Comparison of ENCODE assay signal across 22 cellular contexts in genomic region chr9:128211551-128212281, GRCh38. TPM values are rescaled to one million over a fixed set of nuclear protein-coding genes. Genes with fewer than 3 reads are reported as not detected.
DNase-seq lines count a peak whose midpoint lies in the region; ATAC-seq, FAIRE-seq and TF ChIP-seq lines count a peak whose summit lies in the region.
"Had no signal": no experiment of that assay in that cellular context is flagged by ENCODE, and none has a peak within 500 bp of the region (broad histone marks: within the 10 kb centered on the region; RNA-seq: fewer than 3 reads in every experiment).

No MANE protein-coding gene starts in this region.

- ATAC-seq in HepG2, result peak; percentile 13; the same call in 1 of the 3 replicates
- no peak for ATAC-seq in stimulated activated effector memory CD8-positive, alpha-beta T cell treated with anti-CD3 and anti-CD28 coated beads, Interleukin-12 subunit alpha, Interleukin-12 subunit beta, amount 100 ng/mL, for 72 hours

- peak overlapping the region; percentile 31 for H3K4me3 Mint-ChIP-seq in chondrocyte (ENCODE audit: unreplicated experiment)
- H3K4me3 Mint-ChIP-seq in stimulated activated effector memory CD8-positive, alpha-beta T cell treated with anti-CD3 and anti-CD28 coated beads, Interleukin-12 subunit alpha, Interleukin-12 subunit beta, amount 100 ng/mL, for 72 hours, result no peak overlapping the region
- H3K4me3 Mint-ChIP-seq: T-helper 1 cell treated with Interleukin-12 subunit alpha and Interleukin-12 subunit beta and Interleukin-4 antibody, amounts not matched to agents 30 μg/mL and 1 μg/mL, for 36 hours had no signal

- TF ChIP-seq CTCF in chondrocyte (IDR thresholded peaks at IDR 0.05) (no peak), HepG2 (CRISPR knock-in tag; IDR thresholded peaks at IDR 0.05) (no peak), transverse colon (IDR thresholded peaks at IDR 0.05) (no peak)

- peaks cover 47% of the 10 kb centered on the region for H3K4me1 ChIP-seq in HepG2 (ENCODE audit: insufficient read depth, low read length)
- peaks cover 0 to 11% (median 3%) of the 10 kb centered on the region in 4 donors for H3K4me1 ChIP-seq in transverse colon

- H3K27ac ChIP-seq in HepG2 (ENCODE audit: extremely low read length, insufficient read depth, low read length) (no peak overlapping the region), transverse colon (no peak overlapping the region)
- H3K27ac ChIP-seq: thoracic aorta had no signal

- H3K36me3 ChIP-seq in HepG2 (replicated peaks in 1 of 2; ENCODE audit: control insufficient read depth in 1 of 2, insufficient read depth in 2 of 2, low read length in 2 of 2) (no peaks in the 10 kb centered on the region), transverse colon (no peaks in the 10 kb centered on the region)
- H3K36me3 ChIP-seq: thoracic aorta had no signal

- H3K4me2 ChIP-seq in HepG2 (ENCODE audit: low read depth, low read length), result peak overlapping the region; percentile 45

- peaks cover 81% of the 10 kb centered on the region for H3K4me1 Mint-ChIP-seq in chondrocyte (ENCODE audit: low read depth)
- no peaks in the 10 kb centered on the region for H3K4me1 Mint-ChIP-seq in stimulated activated effector memory CD8-positive, alpha-beta T cell treated with anti-CD3 and anti-CD28 coated beads, Interleukin-12 subunit alpha, Interleukin-12 subunit beta, amount 100 ng/mL, for 72 hours

- TF ChIP-seq EP300 in HepG2 (IDR thresholded peaks at IDR 0.05; ENCODE audit: low read depth in 2 of 2, low read length in 2 of 2), result no peak
- TF ChIP-seq EP300 in HepG2 (CRISPR knock-in tag; IDR thresholded peaks at IDR 0.05; ENCODE audit: borderline replicate concordance), result no peak
- no peak for TF ChIP-seq EP300 in transverse colon (IDR thresholded peaks at IDR 0.05; ENCODE audit: low read depth)

- H3K4me3 ChIP-seq in HepG2 (replicated peaks in 1 of 3; ENCODE audit: insufficient read depth in 1 of 3, low read depth in 2 of 3, low read length in 3 of 3), result peak overlapping the region in 1 of 3 experiments; percentile 16; a peak in 1 of 6 replicates
- H3K4me3 ChIP-seq in transverse colon, result no peak overlapping the region
- H3K4me3 ChIP-seq: thoracic aorta had no signal

- H3K36me3 Mint-ChIP-seq in chondrocyte (ENCODE audit: low read depth), result no peaks in the 10 kb centered on the region
- no peaks in the 10 kb centered on the region for H3K36me3 Mint-ChIP-seq in stimulated activated effector memory CD8-positive, alpha-beta T cell treated with anti-CD3 and anti-CD28 coated beads, Interleukin-12 subunit alpha, Interleukin-12 subunit beta, amount 100 ng/mL, for 72 hours

- POLR2A ChIA-PET in HepG2 (lab: Yijun Ruan, JAX), result interaction anchor here (1.2 kb wide), 2 partner anchors 65 to 86 kb away, joined by 4 to 6 read pairs; partner anchors contain the start of gene SWI5

- CTCF ChIA-PET in HepG2 (lab: Yijun Ruan, JAX; ENCODE audit: low intra/inter-chr PET ratio, low total read pairs), result no interaction called here

- no peak for FAIRE-seq in HepG2 (lab: Jason Lieb, UNC)

- H3K27ac Mint-ChIP-seq in chondrocyte (ENCODE audit: unreplicated experiment), result peak overlapping the region; percentile 88
- peak overlapping the region; percentile 11 for H3K27ac Mint-ChIP-seq in stimulated activated effector memory CD8-positive, alpha-beta T cell treated with anti-CD3 and anti-CD28 coated beads, Interleukin-12 subunit alpha, Interleukin-12 subunit beta, amount 100 ng/mL, for 72 hours
- H3K27ac Mint-ChIP-seq: nephron progenitor cell; T-helper 1 cell treated with Interleukin-12 subunit alpha and Interleukin-12 subunit beta and Interleukin-4 antibody, amounts not matched to agents 30 μg/mL and 1 μg/mL, for 36 hours had no signal

- no peaks in the 10 kb centered on the region for H3K9me3 Mint-ChIP-seq in chondrocyte (ENCODE audit: low read depth)
- H3K9me3 Mint-ChIP-seq in stimulated activated effector memory CD8-positive, alpha-beta T cell treated with anti-CD3 and anti-CD28 coated beads, Interleukin-12 subunit alpha, Interleukin-12 subunit beta, amount 100 ng/mL, for 72 hours, result no peaks in the 10 kb centered on the region
- H3K9me3 Mint-ChIP-seq: nephron progenitor cell; T-helper 1 cell treated with Interleukin-12 subunit alpha and Interleukin-12 subunit beta and Interleukin-4 antibody, amounts not matched to agents 30 μg/mL and 1 μg/mL, for 36 hours had no signal

- TF ChIP-seq POLR2A in HepG2 (IDR thresholded peaks at IDR 0.05; ENCODE audit: insufficient read depth in 1 of 2, low read depth in 2 of 2, low read length in 2 of 2) (no peak), transverse colon (IDR thresholded peaks at IDR 0.05) (no peak)

- no peak overlapping the region for H2AFZ ChIP-seq in HepG2 (ENCODE audit: low read length)

- TF ChIP-seq RAD21 in HepG2 (CRISPR knock-in tag; IDR thresholded peaks at IDR 0.05), result no peak

- H3K27me3 ChIP-seq in HepG2 (ENCODE audit: control insufficient read depth in 1 of 2, insufficient read depth in 2 of 2, low read length in 2 of 2), result peaks cover 1 to 8% of the 10 kb centered on the region in 2 experiments; a peak in 2 of 5 replicates
- no peaks in the 10 kb centered on the region for H3K27me3 ChIP-seq in transverse colon

- intact Hi-C loops in HepG2 (cut with micrococcal nuclease; ENCODE audit: unreplicated experiment) (no loop called here), transverse colon (cut with DNase I; ENCODE audit: low total_unique reads) (no loop called here)

- no peaks in the 10 kb centered on the region for H3K27me3 Mint-ChIP-seq in chondrocyte (ENCODE audit: low read depth)

- BruUV-seq in HepG2 (replicated peaks; lab: Mats Ljungman, UMichigan), result no TSS peak

- no peak overlapping the region for H3K9ac ChIP-seq in HepG2 (ENCODE audit: insufficient read depth, low read depth, low read length)

- in situ Hi-C loops in G401 (cut with HindIII; ENCODE audit: low sequenced_read_pairs) (no loop called here), HepG2 (cut with HindIII; ENCODE audit: extremely low pct_ligation_motif_present, low pct_unique_long_range_greater_than_20kb) (no loop called here), transverse colon (cut with MboI; ENCODE audit: low pct_ligation_motif_present in 1 of 4, low pct_unique_long_range_greater_than_20kb in 1 of 4, low sequenced_read_pairs in 3 of 4) (no loop called here)

- no peaks in the 10 kb centered on the region for H4K20me1 ChIP-seq in HepG2 (ENCODE audit: insufficient read depth, low read length)

- H3K79me2 ChIP-seq in HepG2 (ENCODE audit: insufficient read depth, low read length), result no peaks in the 10 kb centered on the region

- DNase-seq in G401 (ENCODE audit: low spot score) (peak; percentile 19), chondrocyte (ENCODE audit: low spot score) (no peak), HepG2 (ENCODE audit: low spot score) (no peak), transverse colon (no peak), A172 (ENCODE audit: low spot score) (no peak), DMS 273 (lab: John Stamatoyannopoulos, UW; ENCODE audit: unreplicated experiment) (no peak)
- no peak for DNase-seq in stimulated activated effector memory CD8-positive, alpha-beta T cell treated with anti-CD3 and anti-CD28 coated beads, Interleukin-12 subunit alpha, Interleukin-12 subunit beta, amount 100 ng/mL, for 72 hours (ENCODE audit: low spot score in 2 of 2)
- no peak for DNase-seq in activated T-cell treated with anti-CD3 and anti-CD28 coated beads, Interleukin-2, amount 50 U/mL, for 48 hours
- DNase-seq: activated CD4-positive, alpha-beta T cell treated with anti-CD3 and anti-CD28 coated beads, Interleukin-2, amount 50 U/mL, for 4 hours; amniotic stem cell; central memory CD4-positive, alpha-beta T cell; effector CD8-positive, alpha-beta T cell; GOT3; mesendoderm; NCI-H1105 treated with DMSO at 0.1 percent for 48 hours; NCI-H2107; NCI-H526 treated with DMSO at 0.1 percent for 48 hours; nephron progenitor cell; OCI-M1; stimulated activated CD8-positive, alpha-beta memory T cell treated with anti-CD3 and anti-CD28 coated beads, Interleukin-4, amount 100 ng/mL, for 48 hours had no signal

- 2% methylated on average over 7 of the region's 7 CpGs for WGBS in HepG2 (ENCODE audit: low lambda C conversion rate)
- 45% methylated on average over 7 of the region's 7 CpGs; no CpG with 5 or more reads in 1 of the 2 donors for WGBS in transverse colon (ENCODE audit: low coverage in 1 of 2), 2 donors

- no peaks in the 10 kb centered on the region for H3K9me3 ChIP-seq in HepG2 (ENCODE audit: low read length)
- no peaks in the 10 kb centered on the region for H3K9me3 ChIP-seq in transverse colon
- H3K9me3 ChIP-seq: thoracic aorta had no signal

RNA-seq across cellular contexts. Expression of gene DNM1, which starts 8.5 kb away (rescaled TPM):
- 5.5 and 6.1 TPM in 2 replicates for total RNA-seq in G401 (2014; rRNA removed; shearing (Covaris generic))
- total RNA-seq in chondrocyte (87.0 to 127 TPM (median 91.9 TPM) in 3 replicates), HepG2 (2016; rRNA removed; fragmentation: Illumina TruSeq; extraction: Trizol) (0.13 and 0.15 TPM in 2 replicates), transverse colon (10 to 100 TPM in 2 of 4 donors, 1 to 10 TPM in 2; 7.5 to 41.8 (median 14.3) TPM)
- total RNA-seq in HepG2 (2016; cell fraction: cytosol; rRNA removed; fragmentation: Illumina TruSeq; extraction: Trizol; ENCODE audit: low read depth), result 0.10 TPM in 1 of 2 replicates, not detected in the other
- 0.15 TPM in 1 of 2 replicates, not detected in the other for total RNA-seq in HepG2 (2016; cell fraction: insoluble cytoplasmic fraction; rRNA removed; fragmentation: Illumina TruSeq; extraction: Trizol)
- 0.21 TPM in 1 of 2 replicates, not detected in the other for total RNA-seq in HepG2 (2016; cell fraction: membrane; rRNA removed; fragmentation: Illumina TruSeq; extraction: Trizol)
- 0.22 and 0.38 TPM in 2 replicates for total RNA-seq in HepG2 (2016; cell fraction: nucleus; rRNA removed; fragmentation: Illumina TruSeq; extraction: Trizol)
- 0.58 and 0.91 TPM in 2 replicates for polyA plus RNA-seq in HepG2 (2011; rRNA removed)
- polyA plus RNA-seq in HepG2 (2011; cell fraction: cytosol; rRNA removed), result 0.10 and 0.23 TPM in 2 replicates
- polyA plus RNA-seq in HepG2 (2011; cell fraction: nucleus; rRNA removed), result 5.5 and 6.4 TPM in 2 replicates
- polyA plus RNA-seq in HepG2 (2012), result 1.1 and 1.8 TPM in 2 replicates
- polyA plus RNA-seq in HepG2 (2016; cell fraction: cytosol; fragmentation: Illumina TruSeq; extraction: Trizol; ENCODE audit: low read depth), result 0.06 and 2.2 TPM in 2 replicates
- 0.17 and 0.45 TPM in 2 replicates for polyA plus RNA-seq in HepG2 (2016; cell fraction: insoluble cytoplasmic fraction; fragmentation: Illumina TruSeq; extraction: Trizol; ENCODE audit: low read depth)
- polyA plus RNA-seq in HepG2 (2016; cell fraction: membrane; fragmentation: Illumina TruSeq; extraction: Trizol; ENCODE audit: low read depth), result 0.13 TPM in 1 of 2 replicates, not detected in the other
- 0.47 and 1.9 TPM in 2 replicates for polyA plus RNA-seq in HepG2 (2016; cell fraction: nucleus; fragmentation: Illumina TruSeq; extraction: Trizol; ENCODE audit: insufficient read depth, low read depth)
- polyA minus RNA-seq in HepG2 (2011; rRNA and poly(A)+ RNA removed; ENCODE audit: low replicate concordance), result 2.0 and 4.0 TPM in 2 replicates
- 0.69 TPM in 1 of 2 replicates, not detected in the other for polyA minus RNA-seq in HepG2 (2011; cell fraction: cytosol; rRNA and poly(A)+ RNA removed)
- polyA minus RNA-seq in HepG2 (2011; cell fraction: nucleus; rRNA and poly(A)+ RNA removed), result 5.0 and 6.2 TPM in 2 replicates
- 16.7 and 20.6 TPM in 2 replicates for total RNA-seq in A172 (2014; rRNA removed; shearing (Covaris generic))

RNA-seq across cellular contexts. Expression of gene CIZ1, which starts 20.3 kb away (rescaled TPM):
- 13.7 and 17.5 TPM in 2 replicates for total RNA-seq in G401 (2014; rRNA removed; shearing (Covaris generic))
- total RNA-seq in chondrocyte (130 to 147 TPM (median 140 TPM) in 3 replicates), HepG2 (2016; rRNA removed; fragmentation: Illumina TruSeq; extraction: Trizol) (25.8 and 30.6 TPM in 2 replicates), transverse colon (100 to 1,000 TPM in 1 of 4 donors, 10 to 100 TPM in 3; 59.9 to 211 (median 73.0) TPM)
- total RNA-seq in HepG2 (2016; cell fraction: cytosol; rRNA removed; fragmentation: Illumina TruSeq; extraction: Trizol; ENCODE audit: low read depth), result 36.1 and 38.7 TPM in 2 replicates
- 18.6 and 29.5 TPM in 2 replicates for total RNA-seq in HepG2 (2016; cell fraction: insoluble cytoplasmic fraction; rRNA removed; fragmentation: Illumina TruSeq; extraction: Trizol)
- total RNA-seq in HepG2 (2016; cell fraction: membrane; rRNA removed; fragmentation: Illumina TruSeq; extraction: Trizol), result 57.5 and 63.8 TPM in 2 replicates
- 29.5 and 33.7 TPM in 2 replicates for total RNA-seq in HepG2 (2016; cell fraction: nucleus; rRNA removed; fragmentation: Illumina TruSeq; extraction: Trizol)
- 50.3 and 54.7 TPM in 2 replicates for polyA plus RNA-seq in HepG2 (2011; rRNA removed)
- polyA plus RNA-seq in HepG2 (2011; cell fraction: cytosol; rRNA removed), result 20.5 and 28.3 TPM in 2 replicates
- polyA plus RNA-seq in HepG2 (2011; cell fraction: nucleus; rRNA removed), result 114 and 121 TPM in 2 replicates
- 52.9 and 73.1 TPM in 2 replicates for polyA plus RNA-seq in HepG2 (2012)
- 70.7 and 77.7 TPM in 2 replicates for polyA plus RNA-seq in HepG2 (2016; cell fraction: cytosol; fragmentation: Illumina TruSeq; extraction: Trizol; ENCODE audit: low read depth)
- 39.9 and 54.4 TPM in 2 replicates for polyA plus RNA-seq in HepG2 (2016; cell fraction: insoluble cytoplasmic fraction; fragmentation: Illumina TruSeq; extraction: Trizol; ENCODE audit: low read depth)
- 97.4 and 105 TPM in 2 replicates for polyA plus RNA-seq in HepG2 (2016; cell fraction: membrane; fragmentation: Illumina TruSeq; extraction: Trizol; ENCODE audit: low read depth)
- 115 and 119 TPM in 2 replicates for polyA plus RNA-seq in HepG2 (2016; cell fraction: nucleus; fragmentation: Illumina TruSeq; extraction: Trizol; ENCODE audit: insufficient read depth, low read depth)
- 51.1 and 193 TPM in 2 replicates for polyA minus RNA-seq in HepG2 (2011; rRNA and poly(A)+ RNA removed; ENCODE audit: low replicate concordance)
- polyA minus RNA-seq in HepG2 (2011; cell fraction: cytosol; rRNA and poly(A)+ RNA removed), result 20.0 and 26.1 TPM in 2 replicates
- 18.0 and 23.8 TPM in 2 replicates for polyA minus RNA-seq in HepG2 (2011; cell fraction: nucleus; rRNA and poly(A)+ RNA removed)
- total RNA-seq in A172 (2014; rRNA removed; shearing (Covaris generic)), result 60.6 and 70.1 TPM in 2 replicates

RNA-seq across cellular contexts. Expression of gene BBLN, which starts 51.7 kb away (rescaled TPM):
- total RNA-seq in G401 (2014; rRNA removed; shearing (Covaris generic)), result 121 and 125 TPM in 2 replicates
- total RNA-seq in chondrocyte, result 78.8 to 85.3 TPM (median 80.2 TPM) in 3 replicates
- total RNA-seq in HepG2 (2016; rRNA removed; fragmentation: Illumina TruSeq; extraction: Trizol), result 22.2 and 33.1 TPM in 2 replicates
- total RNA-seq in HepG2 (2016; cell fraction: cytosol; rRNA removed; fragmentation: Illumina TruSeq; extraction: Trizol; ENCODE audit: low read depth), result 146 and 177 TPM in 2 replicates
- 17.4 and 30.2 TPM in 2 replicates for total RNA-seq in HepG2 (2016; cell fraction: insoluble cytoplasmic fraction; rRNA removed; fragmentation: Illumina TruSeq; extraction: Trizol)
- total RNA-seq in HepG2 (2016; cell fraction: membrane; rRNA removed; fragmentation: Illumina TruSeq; extraction: Trizol), result 86.9 and 114 TPM in 2 replicates
- total RNA-seq in HepG2 (2016; cell fraction: nucleus; rRNA removed; fragmentation: Illumina TruSeq; extraction: Trizol), result 11.7 and 11.9 TPM in 2 replicates
- 27.6 and 29.5 TPM in 2 replicates for polyA plus RNA-seq in HepG2 (2011; rRNA removed)
- 25.8 and 50.8 TPM in 2 replicates for polyA plus RNA-seq in HepG2 (2011; cell fraction: cytosol; rRNA removed)
- 19.2 and 22.8 TPM in 2 replicates for polyA plus RNA-seq in HepG2 (2011; cell fraction: nucleus; rRNA removed)
- polyA plus RNA-seq in HepG2 (2012), result 13.4 and 25.7 TPM in 2 replicates
- 235 and 253 TPM in 2 replicates for polyA plus RNA-seq in HepG2 (2016; cell fraction: cytosol; fragmentation: Illumina TruSeq; extraction: Trizol; ENCODE audit: low read depth)
- 19.0 and 25.9 TPM in 2 replicates for polyA plus RNA-seq in HepG2 (2016; cell fraction: insoluble cytoplasmic fraction; fragmentation: Illumina TruSeq; extraction: Trizol; ENCODE audit: low read depth)
- 124 and 129 TPM in 2 replicates for polyA plus RNA-seq in HepG2 (2016; cell fraction: membrane; fragmentation: Illumina TruSeq; extraction: Trizol; ENCODE audit: low read depth)
- polyA plus RNA-seq in HepG2 (2016; cell fraction: nucleus; fragmentation: Illumina TruSeq; extraction: Trizol; ENCODE audit: insufficient read depth, low read depth), result 21.4 TPM in 2 replicates
- 17.1 and 32.9 TPM in 2 replicates for polyA minus RNA-seq in HepG2 (2011; rRNA and poly(A)+ RNA removed; ENCODE audit: low replicate concordance)
- 13.6 and 21.6 TPM in 2 replicates for polyA minus RNA-seq in HepG2 (2011; cell fraction: cytosol; rRNA and poly(A)+ RNA removed)
- polyA minus RNA-seq in HepG2 (2011; cell fraction: nucleus; rRNA and poly(A)+ RNA removed), result 4.8 and 7.1 TPM in 2 replicates
- total RNA-seq in transverse colon, result 100 to 1,000 TPM in 3 of 4 donors, 10 to 100 TPM in 1; 97.3 to 178 (median 149) TPM
- 146 and 238 TPM in 2 replicates for total RNA-seq in A172 (2014; rRNA removed; shearing (Covaris generic))
